ENCODE assay signal across 15 cellular contexts in genomic region chrX:70481424-70481823, GRCh38. TPM values are rescaled to one million over a fixed set of nuclear protein-coding genes. Genes with fewer than 3 reads are reported as not detected.
DNase-seq lines count a peak whose midpoint lies in the region; ATAC-seq, FAIRE-seq and TF ChIP-seq lines count a peak whose summit lies in the region.
"Had no signal": no experiment of that assay in that cellular context is flagged by ENCODE, and none has a peak within 500 bp of the region (broad histone marks: within the 10 kb centered on the region; RNA-seq: fewer than 3 reads in every experiment).

No MANE protein-coding gene starts in this region.

- no peaks in the 10 kb centered on the region for H3K9me3 Mint-ChIP-seq in GM23338
- H3K9me3 Mint-ChIP-seq: CD4-positive, alpha-beta T cell had no signal

- peaks cover 44% of the 10 kb centered on the region for H3K36me3 Mint-ChIP-seq in GM23338 (ENCODE audit: low read depth)

- no peak overlapping the region for H3K4me3 ChIP-seq in GM23338
- H3K4me3 ChIP-seq in right atrium auricular region = no peak overlapping the region
- no peak overlapping the region for H3K4me3 ChIP-seq in gastrocnemius medialis

- peaks cover 52% of the 10 kb centered on the region for H3K4me1 ChIP-seq in GM23338 (ENCODE audit: insufficient read depth)
- peaks cover 0 to 31% of the 10 kb centered on the region in 2 donors for H3K4me1 ChIP-seq in right atrium auricular region
- peaks cover 0 to 12% of the 10 kb centered on the region in 2 donors for H3K4me1 ChIP-seq in gastrocnemius medialis

- DNase-seq in GM23338 (ENCODE audit: low spot score) (no peak), amniotic epithelial cell (ENCODE audit: low read depth) (peak; percentile 93), right atrium auricular region (ENCODE audit: low spot score) (no peak), gastrocnemius medialis (no peak), HTR-8/SVneo (ENCODE audit: insufficient read length, low spot score) (no peak), urothelium cell line (ENCODE audit: low spot score) (no peak)
- no peak for DNase-seq in central memory CD4-positive, alpha-beta T cell
- DNase-seq in stimulated activated CD4-positive, alpha-beta T cell treated with anti-CD3 and anti-CD28 coated beads, Interleukin-12 subunit alpha, Interleukin-12 subunit beta, amount 100 ng/mL, for 4 hours = no peak
- DNase-seq: activated CD4-positive, alpha-beta T cell treated with anti-CD3 and anti-CD28 coated beads for 4 hours; CD4-positive, alpha-beta T cell; NCI-H446; stimulated activated naive CD4-positive, alpha-beta T cell had no signal

- no peak for TF ChIP-seq POLR2A in gastrocnemius medialis (IDR thresholded peaks at IDR 0.05)

- H3K27me3 ChIP-seq in GM23338 (ENCODE audit: insufficient read depth) (no peaks in the 10 kb centered on the region), right atrium auricular region (no peaks in the 10 kb centered on the region), gastrocnemius medialis (no peaks in the 10 kb centered on the region)

- FAIRE-seq in HTR-8/SVneo (lab: Jason Lieb, UNC) (no peak), urothelium cell line (lab: Jason Lieb, UNC) (no peak)

- peaks cover 13% of the 10 kb centered on the region for H3K27me3 Mint-ChIP-seq in GM23338 (ENCODE audit: insufficient read depth, low read depth, poor library complexity)
- H3K27me3 Mint-ChIP-seq: CD4-positive, alpha-beta T cell had no signal

- peaks cover 76% of the 10 kb centered on the region for H3K79me2 ChIP-seq in GM23338 (replicated peaks; ENCODE audit: insufficient read depth)

- H3K4me3 Mint-ChIP-seq in GM23338 = no peak overlapping the region
- H3K4me3 Mint-ChIP-seq: brain; CD4-positive, alpha-beta T cell had no signal

- no peaks in the 10 kb centered on the region for H3K9me2 ChIP-seq in GM23338 (ENCODE audit: insufficient read depth)

- no peak overlapping the region for H3K4me2 ChIP-seq in GM23338

- in situ Hi-C loops in gastrocnemius medialis (cut with MboI; ENCODE audit: low sequenced_read_pairs in 4 of 4) = no loop called here

- intact Hi-C loops in gastrocnemius medialis (cut with DNase I; ENCODE audit: low total_unique reads) = no loop called here

- H3K4me1 Mint-ChIP-seq in GM23338 = peaks cover 79% of the 10 kb centered on the region

- H2AFZ ChIP-seq in GM23338 = no peak overlapping the region

- H3F3A ChIP-seq in GM23338 (replicated peaks; ENCODE audit: low read depth) = no peaks in the 10 kb centered on the region

- ATAC-seq in GM23338 (no peak), gastrocnemius medialis (peak; percentile 36 to 55)
- ATAC-seq: HCT116 had no signal

- H4K20me1 ChIP-seq in GM23338 (replicated peaks; ENCODE audit: insufficient read depth) = peaks cover 12% of the 10 kb centered on the region

- H3K27ac ChIP-seq in GM23338 (ENCODE audit: low read depth) (peak overlapping the region; percentile 39; the same call in 1 of the 2 replicates), right atrium auricular region (peak overlapping the region; percentile 43 to 81), gastrocnemius medialis (peak overlapping the region in 3 of 4 donors; percentile 31 to 59 (median 33))

- H3K36me3 ChIP-seq in GM23338 (ENCODE audit: insufficient read depth) (0 out of 2 replicates have a peak, but pooled peaks cover 7% of the 10 kb centered on the region), right atrium auricular region (no peaks in the 10 kb centered on the region), gastrocnemius medialis (no peaks in the 10 kb centered on the region)

- H3K9me3 ChIP-seq in right atrium auricular region (no peaks in the 10 kb centered on the region), gastrocnemius medialis (no peaks in the 10 kb centered on the region)

- TF ChIP-seq CTCF in GM23338 (conservative IDR thresholded peaks at IDR 0.05; ENCODE audit: low read depth in 2 of 2) (no peak), right atrium auricular region (IDR thresholded peaks at IDR 0.05) (no peak), gastrocnemius medialis (IDR thresholded peaks at IDR 0.05 in 4 of 5, conservative IDR thresholded peaks at IDR 0.05 in 1 of 5) (no peak)

- no peak overlapping the region for H3K27ac Mint-ChIP-seq in GM23338
- H3K27ac Mint-ChIP-seq: CD4-positive, alpha-beta T cell had no signal

TF ChIP-seq in GM23338, 12 proteins besides CTCF, POLR2A, EP300 and RAD21 (continues in another document):
- no peak for TF ChIP-seq ZNF114 (CRISPR knock-in tag; IDR thresholded peaks at IDR 0.05)
- TF ChIP-seq NANOG (IDR thresholded peaks at IDR 0.05; ENCODE audit: borderline replicate concordance) = no peak
- no peak for TF ChIP-seq JUNB (IDR thresholded peaks at IDR 0.05; ENCODE audit: unreplicated experiment)
- TF ChIP-seq STAT1 (IDR thresholded peaks at IDR 0.05; ENCODE audit: unreplicated experiment) = no peak
- no peak for TF ChIP-seq POLR2AphosphoS5 (IDR thresholded peaks at IDR 0.05; ENCODE audit: low read depth)
- no peak for TF ChIP-seq CREB1 (CRISPR knock-in tag; IDR thresholded peaks at IDR 0.05; ENCODE audit: low read depth)
- no peak for TF ChIP-seq ZNF331 (CRISPR knock-in tag; IDR thresholded peaks at IDR 0.05; ENCODE audit: low read depth)
- no peak for TF ChIP-seq EZH2phosphoT487 (IDR thresholded peaks at IDR 0.05; ENCODE audit: unreplicated experiment)
- TF ChIP-seq REST (IDR thresholded peaks at IDR 0.05; ENCODE audit: unreplicated experiment) = no peak
- TF ChIP-seq ETS1 (IDR thresholded peaks at IDR 0.05) = no peak

RNA-seq across cellular contexts. Expression of gene DLG3, which starts 36.8 kb away (rescaled TPM):
- total RNA-seq in GM23338 (2014; rRNA removed; shearing (Covaris generic)) = 54.2 and 61.8 TPM in 2 replicates
- polyA plus RNA-seq in GM23338 (2016; fragmentation: Nextera tagmentation; extraction: Ambion mirVana) = 12.5 and 13.0 TPM in 2 replicates
- 10 to 100 TPM in 1 of 2 donors, 1 to 10 TPM in 1; 8.8 to 34.6 TPM for total RNA-seq in right atrium auricular region
- 1 to 10 TPM in 1 of 4 donors, under 1 TPM in 3; 0.20 to 3.4 (median 0.69) TPM for total RNA-seq in gastrocnemius medialis

RNA-seq across cellular contexts. Expression of gene GDPD2, which starts 58.3 kb away (rescaled TPM):
- 10.3 and 11.3 TPM in 2 replicates for total RNA-seq in GM23338 (2014; rRNA removed; shearing (Covaris generic))
- 3.6 and 5.2 TPM in 2 replicates for polyA plus RNA-seq in GM23338 (2016; fragmentation: Nextera tagmentation; extraction: Ambion mirVana)
- not detected for total RNA-seq in right atrium auricular region
- not detected for total RNA-seq in gastrocnemius medialis
- total RNA-seq: CD4-positive, alpha-beta T cell; HT-29 had no signal

Comparison
In these comparisons a context has a peak if more than half of its experiments do, and no peak if none do; other contexts are left out.
1. RNA of gene GDPD2, which starts 58.3 kb away (total RNA-seq): 10.3 to 11.3 TPM in GM23338; not detected in right atrium auricular region and not detected in gastrocnemius medialis; every median in the first group is over 10 times any median in the second.
2. Peak in every context shown above with its lines, with median percentiles within 50 percentile points of each other: H3K27ac ChIP-seq.